ENCODE assay signal across 1 cellular context in genomic region chr20:31698803-31699718, GRCh38.
TF ChIP-seq lines count a peak whose summit lies in the region.

No MANE protein-coding gene starts in this region.

TF ChIP-seq in GM12878, 131 proteins besides CTCF, POLR2A, EP300 and RAD21 (continued from another document):
- TF ChIP-seq, protein P1, sequence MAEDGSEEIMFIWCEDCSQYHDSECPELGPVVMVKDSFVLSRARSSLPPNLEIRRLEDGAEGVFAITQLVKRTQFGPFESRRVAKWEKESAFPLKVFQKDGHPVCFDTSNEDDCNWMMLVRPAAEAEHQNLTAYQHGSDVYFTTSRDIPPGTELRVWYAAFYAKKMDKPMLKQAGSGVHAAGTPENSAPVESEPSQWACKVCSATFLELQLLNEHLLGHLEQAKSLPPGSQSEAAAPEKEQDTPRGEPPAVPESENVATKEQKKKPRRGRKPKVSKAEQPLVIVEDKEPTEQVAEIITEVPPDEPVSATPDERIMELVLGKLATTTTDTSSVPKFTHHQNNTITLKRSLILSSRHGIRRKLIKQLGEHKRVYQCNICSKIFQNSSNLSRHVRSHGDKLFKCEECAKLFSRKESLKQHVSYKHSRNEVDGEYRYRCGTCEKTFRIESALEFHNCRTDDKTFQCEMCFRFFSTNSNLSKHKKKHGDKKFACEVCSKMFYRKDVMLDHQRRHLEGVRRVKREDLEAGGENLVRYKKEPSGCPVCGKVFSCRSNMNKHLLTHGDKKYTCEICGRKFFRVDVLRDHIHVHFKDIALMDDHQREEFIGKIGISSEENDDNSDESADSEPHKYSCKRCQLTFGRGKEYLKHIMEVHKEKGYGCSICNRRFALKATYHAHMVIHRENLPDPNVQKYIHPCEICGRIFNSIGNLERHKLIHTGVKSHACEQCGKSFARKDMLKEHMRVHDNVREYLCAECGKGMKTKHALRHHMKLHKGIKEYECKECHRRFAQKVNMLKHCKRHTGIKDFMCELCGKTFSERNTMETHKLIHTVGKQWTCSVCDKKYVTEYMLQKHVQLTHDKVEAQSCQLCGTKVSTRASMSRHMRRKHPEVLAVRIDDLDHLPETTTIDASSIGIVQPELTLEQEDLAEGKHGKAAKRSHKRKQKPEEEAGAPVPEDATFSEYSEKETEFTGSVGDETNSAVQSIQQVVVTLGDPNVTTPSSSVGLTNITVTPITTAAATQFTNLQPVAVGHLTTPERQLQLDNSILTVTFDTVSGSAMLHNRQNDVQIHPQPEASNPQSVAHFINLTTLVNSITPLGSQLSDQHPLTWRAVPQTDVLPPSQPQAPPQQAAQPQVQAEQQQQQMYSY (CRISPR knock-in tag; IDR thresholded peaks at IDR 0.05), result no peak
- peak; percentile 73 for TF ChIP-seq TCF12 (IDR thresholded peaks at IDR 0.05; ENCODE audit: low read depth, low read length)
- no peak for TF ChIP-seq SMARCA5 (IDR thresholded peaks at IDR 0.05)
- TF ChIP-seq SP1 (IDR thresholded peaks at IDR 0.05; ENCODE audit: low read depth, low read length), result no peak
- TF ChIP-seq, protein P2, sequence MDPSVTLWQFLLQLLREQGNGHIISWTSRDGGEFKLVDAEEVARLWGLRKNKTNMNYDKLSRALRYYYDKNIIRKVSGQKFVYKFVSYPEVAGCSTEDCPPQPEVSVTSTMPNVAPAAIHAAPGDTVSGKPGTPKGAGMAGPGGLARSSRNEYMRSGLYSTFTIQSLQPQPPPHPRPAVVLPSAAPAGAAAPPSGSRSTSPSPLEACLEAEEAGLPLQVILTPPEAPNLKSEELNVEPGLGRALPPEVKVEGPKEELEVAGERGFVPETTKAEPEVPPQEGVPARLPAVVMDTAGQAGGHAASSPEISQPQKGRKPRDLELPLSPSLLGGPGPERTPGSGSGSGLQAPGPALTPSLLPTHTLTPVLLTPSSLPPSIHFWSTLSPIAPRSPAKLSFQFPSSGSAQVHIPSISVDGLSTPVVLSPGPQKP (IDR thresholded peaks at IDR 0.05; ENCODE audit: low read depth, low read length), result no peak
- TF ChIP-seq YY1 (IDR thresholded peaks at IDR 0.05; ENCODE audit: low read depth, low read length), result no peak
- TF ChIP-seq, protein P3, sequence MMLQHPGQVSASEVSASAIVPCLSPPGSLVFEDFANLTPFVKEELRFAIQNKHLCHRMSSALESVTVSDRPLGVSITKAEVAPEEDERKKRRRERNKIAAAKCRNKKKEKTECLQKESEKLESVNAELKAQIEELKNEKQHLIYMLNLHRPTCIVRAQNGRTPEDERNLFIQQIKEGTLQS (IDR thresholded peaks at IDR 0.05; ENCODE audit: borderline replicate concordance, extremely low read depth, low read depth, low read length), result no peak
- no peak for TF ChIP-seq ZNF207 (IDR thresholded peaks at IDR 0.05; ENCODE audit: borderline replicate concordance)
